Comparison of ENCODE assay signal across 13 cellular contexts in the genomic region with DNA sequence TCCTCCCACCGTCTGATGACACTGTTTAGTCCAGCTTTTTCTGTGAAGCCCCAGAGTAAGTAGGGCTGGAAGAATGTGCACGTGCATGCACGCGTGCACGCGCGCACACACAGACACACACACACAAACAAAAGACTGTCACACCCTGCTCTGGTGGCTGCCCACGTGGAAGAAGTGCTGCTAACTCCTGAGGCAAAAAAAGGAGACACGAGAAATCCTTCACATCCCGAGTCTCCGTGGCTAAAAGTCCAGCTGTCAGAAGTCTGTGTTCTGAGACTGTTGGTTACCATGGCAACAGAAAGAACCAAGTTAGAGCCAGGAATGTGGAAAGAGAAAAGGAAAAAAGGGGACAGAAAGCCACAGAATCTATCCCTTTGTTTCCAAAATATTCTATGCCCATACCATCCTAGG. TPM values are rescaled to one million over a fixed set of nuclear protein-coding genes. Genes with fewer than 3 reads are reported as not detected.
DNase-seq lines count a peak whose midpoint lies in the region; ATAC-seq and TF ChIP-seq lines count a peak whose summit lies in the region.
"Had no signal": no experiment of that assay in that cellular context is flagged by ENCODE, and none has a peak within 500 bp of the region (broad histone marks: within the 10 kb centered on the region; RNA-seq: fewer than 3 reads in every experiment).

No MANE protein-coding gene starts in this region.

- H3K27ac Mint-ChIP-seq in osteocyte (ENCODE audit: unreplicated experiment): peak overlapping the region; percentile 63
- no peak overlapping the region for H3K27ac Mint-ChIP-seq in CD4-positive, alpha-beta memory T cell
- no peak overlapping the region for H3K27ac Mint-ChIP-seq in T-helper 2 cell treated with Interferon-gamma antibody and Interleukin-4, amounts not matched to agents 5 μg/mL and 100 μg/mL, for 36 hours
- H3K27ac Mint-ChIP-seq: activated CD4-positive, alpha-beta T cell treated with anti-CD3 and anti-CD28 coated beads for 36 hours had no signal

- CTCF ChIA-PET in CD4-positive, alpha-beta memory T cell (lab: Charles Lee; ENCODE audit: partially characterized antibody): no interaction called here

- peaks cover 4% of the 10 kb centered on the region for H3K36me3 Mint-ChIP-seq in osteocyte (ENCODE audit: unreplicated experiment)
- peaks cover 8 to 12% of the 10 kb centered on the region in 2 donors for H3K36me3 Mint-ChIP-seq in CD4-positive, alpha-beta memory T cell
- no peaks in the 10 kb centered on the region for H3K36me3 Mint-ChIP-seq in T-helper 2 cell treated with Interferon-gamma antibody and Interleukin-4, amounts not matched to agents 5 μg/mL and 100 μg/mL, for 36 hours (ENCODE audit: low read depth)

- DNase-seq in EH (ENCODE audit: low read depth) (peak; percentile 72), SK-N-DZ (ENCODE audit: low spot score) (peak; percentile 33), fibroblast of peridontal ligament (ENCODE audit: extremely low read depth) (peak; percentile 81), osteocyte (ENCODE audit: extremely low spot score, unreplicated experiment) (no peak), T-helper 2 cell (no peak)
- DNase-seq in CD4-positive, alpha-beta memory T cell: no peak
- no peak for DNase-seq in T-helper 2 cell treated with Interferon-gamma antibody and Interleukin-4, amounts not matched to agents 5 μg/mL and 100 μg/mL, for 36 hours (ENCODE audit: low spot score)
- DNase-seq: activated CD4-positive, alpha-beta T cell treated with anti-CD3 and anti-CD28 coated beads for 36 hours; activated naive CD4-positive, alpha-beta T cell treated with Interleukin-2 at 50 U/mL for 16 hours; NCI-H2081 treated with DMSO at 0.1 percent for 48 hours had no signal

- no peak overlapping the region for H3K4me3 Mint-ChIP-seq in osteocyte (ENCODE audit: unreplicated experiment)
- no peak overlapping the region for H3K4me3 Mint-ChIP-seq in CD4-positive, alpha-beta memory T cell
- no peak overlapping the region for H3K4me3 Mint-ChIP-seq in T-helper 2 cell treated with Interferon-gamma antibody and Interleukin-4, amounts not matched to agents 5 μg/mL and 100 μg/mL, for 36 hours
- H3K4me3 Mint-ChIP-seq: activated CD4-positive, alpha-beta T cell treated with anti-CD3 and anti-CD28 coated beads for 36 hours had no signal

- H3K27me3 Mint-ChIP-seq in osteocyte (ENCODE audit: unreplicated experiment): no peaks in the 10 kb centered on the region
- no peaks in the 10 kb centered on the region for H3K27me3 Mint-ChIP-seq in CD4-positive, alpha-beta memory T cell
- H3K27me3 Mint-ChIP-seq in T-helper 2 cell treated with Interferon-gamma antibody and Interleukin-4, amounts not matched to agents 5 μg/mL and 100 μg/mL, for 36 hours (ENCODE audit: low read depth): no peaks in the 10 kb centered on the region
- H3K27me3 Mint-ChIP-seq: activated CD4-positive, alpha-beta T cell treated with anti-CD3 and anti-CD28 coated beads for 36 hours had no signal

- peaks cover 23% of the 10 kb centered on the region for H3K4me1 Mint-ChIP-seq in osteocyte (ENCODE audit: unreplicated experiment)
- no peaks in the 10 kb centered on the region for H3K4me1 Mint-ChIP-seq in CD4-positive, alpha-beta memory T cell
- H3K4me1 Mint-ChIP-seq in T-helper 2 cell treated with Interferon-gamma antibody and Interleukin-4, amounts not matched to agents 5 μg/mL and 100 μg/mL, for 36 hours (ENCODE audit: low read depth): peaks cover 3% of the 10 kb centered on the region
- H3K4me1 Mint-ChIP-seq: activated CD4-positive, alpha-beta T cell treated with anti-CD3 and anti-CD28 coated beads for 36 hours had no signal

- intact Hi-C loops in CD4-positive, alpha-beta memory T cell (cut with micrococcal nuclease): no loop called here

- no peak for ATAC-seq in HG03457 (IDR thresholded peaks at IDR 0.05; ENCODE audit: unreplicated experiment)
- ATAC-seq: activated CD4-positive, alpha-beta T cell treated with anti-CD3 and anti-CD28 coated beads for 36 hours had no signal

- no peaks in the 10 kb centered on the region for H3K9me3 Mint-ChIP-seq in osteocyte (ENCODE audit: unreplicated experiment)
- H3K9me3 Mint-ChIP-seq in CD4-positive, alpha-beta memory T cell: peaks cover 0 to 2% (median 0%) of the 10 kb centered on the region in 8 donors
- peaks cover 3% of the 10 kb centered on the region for H3K9me3 Mint-ChIP-seq in T-helper 2 cell treated with Interferon-gamma antibody and Interleukin-4, amounts not matched to agents 5 μg/mL and 100 μg/mL, for 36 hours

- H3K9me3 ChIP-seq in CD4-positive, alpha-beta memory T cell (ENCODE audit: control insufficient read depth in 1 of 2, low read length in 2 of 2): no peaks in the 10 kb centered on the region

- H3K4me1 ChIP-seq in CD4-positive, alpha-beta memory T cell (ENCODE audit: insufficient read depth, low read length): no peaks in the 10 kb centered on the region

- no peak for TF ChIP-seq CTCF in osteocyte (IDR thresholded peaks at IDR 0.05)

- no peak overlapping the region for H3K4me3 ChIP-seq in CD4-positive, alpha-beta memory T cell (ENCODE audit: low read length in 2 of 2)

- no peaks in the 10 kb centered on the region for H3K36me3 ChIP-seq in CD4-positive, alpha-beta memory T cell (ENCODE audit: insufficient read depth, low read length)

- no peaks in the 10 kb centered on the region for H3K27me3 ChIP-seq in CD4-positive, alpha-beta memory T cell (ENCODE audit: insufficient read depth, low read length)

- H3K27ac ChIP-seq in CD4-positive, alpha-beta memory T cell (ENCODE audit: low read depth, low read length): no peak overlapping the region

- POLR2A ChIA-PET in CD4-positive, alpha-beta memory T cell (lab: Charles Lee; ENCODE audit: partially characterized antibody): no interaction called here

RNA-seq across cellular contexts. Expression of gene C12orf71, which starts 1.5 kb away (rescaled TPM):
- polyA plus RNA-seq in SK-N-DZ (2014; cell fraction: cytosol; rRNA removed): not detected in 2 replicates
- polyA plus RNA-seq in SK-N-DZ (2014; cell fraction: nucleus; rRNA removed): not detected in 2 replicates
- not detected in 2 replicates for total RNA-seq in osteocyte
- total RNA-seq in CD4-positive, alpha-beta memory T cell: not detected
- polyA plus RNA-seq in CD4-positive, alpha-beta memory T cell: not detected
- total RNA-seq: activated CD4-positive, alpha-beta T cell treated with anti-CD3 and anti-CD28 coated beads for 36 hours; posterior vena cava had no signal
- polyA plus RNA-seq: keratinocyte had no signal

Comparison
In these comparisons a context has a peak if more than half of its experiments do, and no peak if none do; other contexts are left out.
1. DNase-seq: peak in EH (single experiment), SK-N-DZ (single experiment) and fibroblast of peridontal ligament (single experiment); none in osteocyte (single experiment), T-helper 2 cell (0 of 5), CD4-positive, alpha-beta memory T cell (0 of 5) and T-helper 2 cell treated with Interferon-gamma antibody and Interleukin-4, amounts not matched to agents 5 μg/mL and 100 μg/mL, for 36 hours (single experiment).